ENCODE assay signal across 7 cellular contexts in the genomic region with DNA sequence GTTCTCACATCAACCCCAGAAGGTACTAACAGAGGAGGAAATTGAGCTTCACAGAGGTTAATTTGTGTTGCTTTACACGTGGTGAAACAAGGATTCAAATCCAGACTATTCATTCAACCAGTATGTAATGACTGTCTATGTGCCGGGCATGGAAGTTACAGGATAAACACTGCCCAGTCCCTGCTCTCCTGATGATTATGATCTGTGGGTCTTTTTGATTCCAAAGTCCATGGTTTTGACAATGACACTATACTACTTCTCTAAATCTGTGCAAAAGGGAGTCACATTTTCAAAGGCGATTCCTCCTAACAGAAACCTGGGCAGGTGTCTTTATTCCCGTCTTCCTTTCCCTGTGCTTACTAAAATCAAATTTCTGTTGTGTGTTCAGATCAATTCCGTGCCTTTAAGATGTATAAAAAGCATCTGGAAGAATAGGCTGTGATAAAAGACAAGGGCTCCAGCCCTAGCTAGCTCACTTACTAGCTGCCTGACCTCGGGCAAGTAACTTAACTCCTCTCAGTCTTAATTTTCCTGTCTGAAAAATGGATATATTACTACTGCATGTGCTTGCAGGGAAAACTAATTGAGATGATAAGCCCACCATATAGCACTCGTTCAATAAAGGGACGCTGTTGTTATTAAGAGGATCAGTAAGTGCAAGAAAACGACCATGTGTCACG. TPM values are rescaled to one million over a fixed set of nuclear protein-coding genes. Genes with fewer than 3 reads are reported as not detected.
A peak's percentile ranks its signal among the peaks of the same experiment; 100 is the strongest.
DNase-seq lines count a peak whose midpoint lies in the region; ATAC-seq and TF ChIP-seq lines count a peak whose summit lies in the region.

No MANE protein-coding gene starts in this region.

- H3K9me3 Mint-ChIP-seq in H9, result no peaks in the 10 kb centered on the region
- no peaks in the 10 kb centered on the region for H3K9me3 Mint-ChIP-seq in WTC11
- no peaks in the 10 kb centered on the region for H3K9me3 Mint-ChIP-seq in stimulated activated memory B cell treated with anti-CD40 and anti-IgM and Interleukin-4, amounts not matched to agents 10 μg/mL and 1 μg/mL and 100 μg/mL, for 72 hours

- peak overlapping the region; percentile 85 for H3K9ac ChIP-seq in H9 (ENCODE audit: extremely low read depth, insufficient read length, low read length)

- peak overlapping the region; percentile 85 to 88 for H3K4me3 Mint-ChIP-seq in H9
- peak overlapping the region; percentile 93 for H3K4me3 Mint-ChIP-seq in WTC11
- H3K4me3 Mint-ChIP-seq in stimulated activated memory B cell treated with anti-CD40 and anti-IgM and Interleukin-4, amounts not matched to agents 10 μg/mL and 1 μg/mL and 100 μg/mL, for 72 hours, result peak overlapping the region; percentile 72

- TF ChIP-seq CTCF in H9 (conservative IDR thresholded peaks at IDR 0.05) (no peak), WTC11 (IDR thresholded peaks at IDR 0.05) (no peak), GM10266 (IDR thresholded peaks at IDR 0.05; ENCODE audit: control insufficient read depth, insufficient read depth, low read depth, missing control alignments) (no peak)

- no peak overlapping the region for H2BK15ac ChIP-seq in H9 (ENCODE audit: low read depth, low read length)

- no peak overlapping the region for H2BK12ac ChIP-seq in H9 (ENCODE audit: insufficient read length, low read depth, low read length)

- H3K4ac ChIP-seq in H9 (ENCODE audit: low read depth, low read length), result no peak overlapping the region

- DNase-seq in H9, result no peak
- DNase-seq in WTC11 (ENCODE audit: low spot score), result no peak
- no peak for DNase-seq in iPS DF 6.9 (ENCODE audit: low read depth, low spot score)
- no peak for DNase-seq in GM10266 (ENCODE audit: extremely low spot score)
- no peak for DNase-seq in germinal center (ENCODE audit: low spot score)

- CTCF ChIA-PET in WTC11 (lab: Charles Lee), result no interaction called here

- no peaks in the 10 kb centered on the region for H4K20me1 ChIP-seq in H9 (ENCODE audit: control insufficient read depth, insufficient read depth, insufficient read length)

- no peak overlapping the region for H3K18ac ChIP-seq in H9 (ENCODE audit: insufficient read length, low read depth, low read length)

- H4K91ac ChIP-seq in H9 (ENCODE audit: insufficient read length, low read depth, low read length), result no peak overlapping the region

- no peaks in the 10 kb centered on the region for H3K79me1 ChIP-seq in H9 (ENCODE audit: insufficient read depth, low read depth, low read length, poor library complexity, severe bottlenecking)

- H3K23me2 ChIP-seq in H9 (ENCODE audit: insufficient read length, low read depth, low read length, poor library complexity, severe bottlenecking), result peaks cover 4% of the 10 kb centered on the region

- no CpG with 5 or more reads among the region's 10 CpGs for WGBS in H9 (ENCODE audit: extremely low coverage, insufficient read length, low lambda C conversion rate)
- WGBS in iPS DF 6.9 (ENCODE audit: insufficient coverage, insufficient read length), result no CpG with 5 or more reads among the region's 10 CpGs

- peaks cover 10% of the 10 kb centered on the region for H3K27me3 Mint-ChIP-seq in H9 (ENCODE audit: low read depth)
- peaks cover 6% of the 10 kb centered on the region; the same call in 1 of the 2 replicates for H3K27me3 Mint-ChIP-seq in WTC11 (ENCODE audit: low read depth)
- H3K27me3 Mint-ChIP-seq in stimulated activated memory B cell treated with anti-CD40 and anti-IgM and Interleukin-4, amounts not matched to agents 10 μg/mL and 1 μg/mL and 100 μg/mL, for 72 hours, result no peaks in the 10 kb centered on the region

- H3K9me3 ChIP-seq in H9 (ENCODE audit: control insufficient read depth, low read depth, low read length) (no peaks in the 10 kb centered on the region), iPS DF 6.9 (ENCODE audit: control insufficient read depth, insufficient read depth, low read length) (no peaks in the 10 kb centered on the region)

- no peak overlapping the region for H2BK5ac ChIP-seq in H9 (ENCODE audit: insufficient read length, low read length)

- no peak overlapping the region for H3T11ph ChIP-seq in H9 (ENCODE audit: low read length)

- no peak overlapping the region for H3K23ac ChIP-seq in H9 (ENCODE audit: insufficient read length, low read depth, low read length)

- H2BK120ac ChIP-seq in H9 (ENCODE audit: low read depth, low read length, poor library complexity, severe bottlenecking), result no peak overlapping the region

- H3K79me2 ChIP-seq in H9 (ENCODE audit: insufficient read depth, low read length), result no peaks in the 10 kb centered on the region

- H4K8ac ChIP-seq in H9 (replicated peaks; ENCODE audit: insufficient read length, low read depth, low read length), result no peak overlapping the region

- H3K4me1 ChIP-seq in H9 (ENCODE audit: insufficient read depth, low read length) (no peaks in the 10 kb centered on the region; the same call in 1 of the 2 replicates), iPS DF 6.9 (ENCODE audit: control insufficient read depth, insufficient read depth, low read length) (no peaks in the 10 kb centered on the region)

- peak overlapping the region; percentile 98 for H3K4me2 ChIP-seq in H9 (ENCODE audit: insufficient read depth, insufficient read length, low read length)

- peaks cover 13 to 22% of the 10 kb centered on the region in 2 experiments for H3K4me1 Mint-ChIP-seq in H9
- H3K4me1 Mint-ChIP-seq in WTC11, result peaks cover 14% of the 10 kb centered on the region
- H3K4me1 Mint-ChIP-seq in stimulated activated memory B cell treated with anti-CD40 and anti-IgM and Interleukin-4, amounts not matched to agents 10 μg/mL and 1 μg/mL and 100 μg/mL, for 72 hours, result peaks cover 35% of the 10 kb centered on the region

- ATAC-seq in WTC11 (no peak), HG03469 (IDR thresholded peaks at IDR 0.05; ENCODE audit: unreplicated experiment) (no peak)
- ATAC-seq in stimulated activated memory B cell treated with anti-CD40 and anti-IgM and Interleukin-4, amounts not matched to agents 10 μg/mL and 1 μg/mL and 100 μg/mL, for 72 hours, result no peak

- H3K14ac ChIP-seq in H9 (ENCODE audit: insufficient read depth, low read length), result no peak overlapping the region

- H3K27me3 ChIP-seq in H9 (ENCODE audit: insufficient read depth, low read length) (no peaks in the 10 kb centered on the region), iPS DF 6.9 (ENCODE audit: control insufficient read depth, insufficient read depth, low read length) (no peaks in the 10 kb centered on the region)

- H3K36me3 Mint-ChIP-seq in H9 (ENCODE audit: insufficient read depth in 1 of 3, low read depth in 3 of 3) (no peaks in the 10 kb centered on the region), WTC11 (no peaks in the 10 kb centered on the region)
- no peaks in the 10 kb centered on the region for H3K36me3 Mint-ChIP-seq in stimulated activated memory B cell treated with anti-CD40 and anti-IgM and Interleukin-4, amounts not matched to agents 10 μg/mL and 1 μg/mL and 100 μg/mL, for 72 hours

- H3K56ac ChIP-seq in H9 (ENCODE audit: insufficient read length, low read depth, low read length), result no peak overlapping the region

- peak overlapping the region; percentile 83; the same call in 1 of the 2 replicates for H3K4me3 ChIP-seq in iPS DF 6.9 (ENCODE audit: low read length)

- no peak overlapping the region for H2AFZ ChIP-seq in H9 (ENCODE audit: low read length)

- H2BK20ac ChIP-seq in H9 (ENCODE audit: low read depth, low read length, poor library complexity, severe bottlenecking), result no peak overlapping the region

- POLR2A ChIA-PET in WTC11 (lab: Charles Lee), result no interaction called here

- H3K27ac ChIP-seq in H9 (ENCODE audit: insufficient read length, low read depth, low read length) (no peak overlapping the region), iPS DF 6.9 (ENCODE audit: low read length) (no peak overlapping the region)

- H2AK5ac ChIP-seq in H9 (ENCODE audit: insufficient read length, low read length), result no peak overlapping the region

- no peak overlapping the region for H4K5ac ChIP-seq in H9 (ENCODE audit: insufficient read length, low read depth, low read length)

- no peaks in the 10 kb centered on the region for H3K36me3 ChIP-seq in iPS DF 6.9 (ENCODE audit: control insufficient read depth, insufficient read depth, low read length)

- H3K27ac Mint-ChIP-seq in H9, result no peak overlapping the region
- no peak overlapping the region for H3K27ac Mint-ChIP-seq in WTC11
- H3K27ac Mint-ChIP-seq in stimulated activated memory B cell treated with anti-CD40 and anti-IgM and Interleukin-4, amounts not matched to agents 10 μg/mL and 1 μg/mL and 100 μg/mL, for 72 hours, result peak overlapping the region; percentile 90

TF ChIP-seq in WTC11, 78 proteins besides CTCF, POLR2A, EP300 and RAD21:
- no peak for TF ChIP-seq MYBL2 (CRISPR knock-in tag; IDR thresholded peaks at IDR 0.05)
TF ChIP-seq in WTC11: peak in this region for 0.

RNA-seq across cellular contexts. Expression of gene CREBRF, which starts 1.0 kb away (rescaled TPM):
- total RNA-seq in H9 (2021) (2.7 and 3.0 TPM in 2 replicates), WTC11 (2021) (5.7 to 7.2 TPM (median 6.3 TPM) in 3 replicates)
